In genomic region chr13:47803131-47803530, GRCh38 we compare ENCODE assay signal across 20 cellular contexts.
"Had no signal": no experiment of that assay in that cellular context is flagged by ENCODE, and none has a peak within 500 bp of the region (broad histone marks: within the 10 kb centered on the region; RNA-seq: fewer than 3 reads in every experiment).

No MANE protein-coding gene starts in this region.

- H3K4me3 ChIP-seq: colonic mucosa, esophagus squamous epithelium, gastrocnemius medialis, heart right ventricle, left lung, lower lobe of right lung, mucosa of descending colon had no signal

- DNase-seq: cerebellar nuclear complex; colonic mucosa; cortex of kidney; effector CD8-positive, alpha-beta T cell; erythroblast; esophagus squamous epithelium; foreskin fibroblast; foreskin melanocyte; gastrocnemius medialis; glutamatergic neuron; head of caudate nucleus; heart right ventricle; hippocampal formation; left cardiac atrium; left lung; left ventricle myocardium superior; lower lobe of right lung; mesenchymal stem cell; mucosa of descending colon had no signal

- H3K27ac ChIP-seq: colonic mucosa, esophagus squamous epithelium, gastrocnemius medialis, heart right ventricle, left lung, lower lobe of right lung had no signal

- ATAC-seq: esophagus mucosa, gastrocnemius medialis, heart right ventricle, left cardiac atrium, left lung, left ventricle myocardium superior, lower lobe of right lung, mucosa of descending colon had no signal

- H3K4me1 ChIP-seq: colonic mucosa, esophagus squamous epithelium, gastrocnemius medialis, heart right ventricle, left lung, lower lobe of right lung had no signal

- H3K27me3 ChIP-seq: colonic mucosa, esophagus squamous epithelium, gastrocnemius medialis, heart right ventricle, left lung had no signal

- H3K9me3 ChIP-seq: colonic mucosa, esophagus squamous epithelium, gastrocnemius medialis, lower lobe of right lung, mucosa of descending colon had no signal

- H3K36me3 ChIP-seq: colonic mucosa, esophagus squamous epithelium, gastrocnemius medialis, heart right ventricle, left lung, lower lobe of right lung had no signal
